ENCODE assay signal across 10 cellular contexts in genomic region chr3:98359993-98360675, GRCh38. TPM values are rescaled to one million over a fixed set of nuclear protein-coding genes. Genes with fewer than 3 reads are reported as not detected.
DNase-seq lines count a peak whose midpoint lies in the region; ATAC-seq, FAIRE-seq and TF ChIP-seq lines count a peak whose summit lies in the region.
"Had no signal": no experiment of that assay in that cellular context is flagged by ENCODE, and none has a peak within 500 bp of the region (broad histone marks: within the 10 kb centered on the region; RNA-seq: fewer than 3 reads in every experiment).

No MANE protein-coding gene starts in this region.

- FAIRE-seq in GM12891 (lab: Jason Lieb, UNC) = peak; percentile 80

- TF ChIP-seq POLR2A in GM12891 (IDR thresholded peaks at IDR 0.05; ENCODE audit: low read depth, low read length) = no peak

- no peak for DNase-seq in GM12891 (ENCODE audit: insufficient read length, low spot score)
- DNase-seq in cardiac fibroblast (ENCODE audit: low read depth in 2 of 2) = peak; percentile 1 to 9
- DNase-seq in stimulated activated naive CD4-positive, alpha-beta T cell (lab: John Stamatoyannopoulos, UW) = no peak
- DNase-seq in NCI-H748 (lab: John Stamatoyannopoulos, UW; ENCODE audit: unreplicated experiment) = no peak
- DNase-seq in ureter (ENCODE audit: low spot score) = no peak
- no peak for DNase-seq in COLO668 (lab: John Stamatoyannopoulos, UW; ENCODE audit: unreplicated experiment)
- DNase-seq: aorta had no signal

- ATAC-seq in GM21423 (IDR thresholded peaks at IDR 0.05; ENCODE audit: unreplicated experiment) (peak; percentile 70), HG03460 (IDR thresholded peaks at IDR 0.05; ENCODE audit: unreplicated experiment) (peak; percentile 77)
- ATAC-seq: Right ventricle myocardium inferior had no signal

- no peak overlapping the region for H3K4me3 ChIP-seq in cardiac fibroblast (replicated peaks in 1 of 2; ENCODE audit: low read depth in 2 of 2, low read length in 2 of 2)

- no peak for TF ChIP-seq CTCF in cardiac fibroblast (IDR thresholded peaks at IDR 0.05; ENCODE audit: low read depth, low read length)

TF ChIP-seq in GM12891, 5 proteins besides CTCF, POLR2A, EP300 and RAD21:
- TF ChIP-seq PAX5 (IDR thresholded peaks at IDR 0.05; ENCODE audit: insufficient read depth, low read length, severe bottlenecking) (no peak), SPI1 (IDR thresholded peaks at IDR 0.05; ENCODE audit: low read depth, low read length) (no peak), TAF1 (IDR thresholded peaks at IDR 0.05; ENCODE audit: low read depth, low read length) (no peak), POU2F2 (IDR thresholded peaks at IDR 0.05; ENCODE audit: low read depth, low read length) (no peak), POLR2AphosphoS5 (IDR thresholded peaks at IDR 0.05; ENCODE audit: low read depth, low read length) (no peak)
TF ChIP-seq in GM12891: peak in this region for 0.

RNA-seq across cellular contexts. Expression of gene OR5K4, which starts 6.5 kb away (rescaled TPM):
- not detected for polyA plus RNA-seq in GM12891 (2012; ENCODE audit: low read depth, missing spikeins)
- total RNA-seq in ureter = not detected
- total RNA-seq: aorta, Right ventricle myocardium inferior had no signal
- polyA plus RNA-seq: aorta had no signal

RNA-seq across cellular contexts. Expression of gene OR5K3, which starts 30.3 kb away (rescaled TPM):
- polyA plus RNA-seq in GM12891 (2012; ENCODE audit: low read depth, missing spikeins) = not detected
- total RNA-seq in ureter = not detected
- total RNA-seq: aorta, Right ventricle myocardium inferior had no signal
- polyA plus RNA-seq: aorta had no signal

Comparison
In these comparisons a context has a peak if more than half of its experiments do, and no peak if none do; other contexts are left out.
1. DNase-seq: peak in cardiac fibroblast (2 of 2); none in GM12891 (single experiment), stimulated activated naive CD4-positive, alpha-beta T cell (0 of 6), NCI-H748 (single experiment), ureter (single experiment) and COLO668 (single experiment).